10 cellular contexts compared by ENCODE assay signal in the genomic region with DNA sequence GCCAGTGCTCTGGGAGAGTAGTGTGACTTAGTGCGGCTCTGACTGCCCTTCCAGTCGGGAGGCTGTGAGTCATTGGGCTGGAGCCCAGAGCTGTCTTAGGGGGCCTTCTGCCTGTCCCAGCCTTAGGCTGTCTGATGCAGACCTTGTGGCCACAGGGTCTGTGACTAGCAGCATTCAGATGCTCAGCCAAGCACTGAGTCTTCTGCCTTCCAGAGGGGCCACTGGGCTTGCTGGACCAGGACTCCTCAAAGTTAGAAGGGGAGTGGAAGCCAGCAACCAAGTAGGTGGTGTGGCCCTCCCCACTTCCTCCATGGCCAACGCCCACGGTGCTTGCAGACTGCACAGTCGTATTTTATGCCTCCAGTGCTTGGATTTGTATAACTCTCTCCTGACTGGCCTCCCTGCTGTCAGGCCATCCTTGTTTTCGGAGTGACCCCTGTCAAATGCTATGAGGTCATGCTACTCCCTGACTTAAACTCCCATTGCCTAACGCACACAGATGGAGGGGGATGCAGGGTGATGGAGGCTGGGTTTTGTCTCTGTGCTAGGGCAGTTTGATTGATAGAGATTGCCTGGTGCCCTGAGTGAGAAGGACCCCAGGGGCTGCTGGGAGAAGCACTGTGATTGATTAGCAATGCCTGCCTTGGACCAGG. TPM values are rescaled to one million over a fixed set of nuclear protein-coding genes. Genes with fewer than 3 reads are reported as not detected.
DNase-seq lines count a peak whose midpoint lies in the region; ATAC-seq and TF ChIP-seq lines count a peak whose summit lies in the region.
"Had no signal": no experiment of that assay in that cellular context is flagged by ENCODE, and none has a peak within 500 bp of the region (broad histone marks: within the 10 kb centered on the region; RNA-seq: fewer than 3 reads in every experiment).

No MANE protein-coding gene starts in this region.

- H3K27ac ChIP-seq in heart left ventricle = peak overlapping the region in 5 of 12 donors; percentile 19 to 62 (median 40)
- H3K27ac ChIP-seq in gastrocnemius medialis = peak overlapping the region in 1 of 4 donors; percentile 25

- CTCF ChIA-PET in WTC11 (lab: Charles Lee) = interaction anchor here (1.1 to 1.8 kb wide), 2 partner anchors 36 to 37 kb away, joined by 3 to 5 read pairs; partner anchors contain the start of gene GLI2

- H3K4me1 ChIP-seq in heart left ventricle (peaks cover 0 to 28% (median 0%) of the 10 kb centered on the region in 12 donors), gastrocnemius medialis (no peaks in the 10 kb centered on the region)

- intact Hi-C loops in heart left ventricle (cut with DNase I) = no loop called here
- intact Hi-C loops in gastrocnemius medialis (cut with DNase I; ENCODE audit: low total_unique reads) = no loop called here

- in situ Hi-C loops in gastrocnemius medialis (cut with MboI; ENCODE audit: low sequenced_read_pairs in 4 of 4) = no loop called here

- TF ChIP-seq CTCF in WTC11 (IDR thresholded peaks at IDR 0.05) (no peak), heart left ventricle (IDR thresholded peaks at IDR 0.05) (no peak), gastrocnemius medialis (IDR thresholded peaks at IDR 0.05 in 4 of 5, conservative IDR thresholded peaks at IDR 0.05 in 1 of 5) (no peak)

- 51 to 78% (median 63%) methylated on average over 6 to 7 of the region's 7 CpGs for WGBS in heart left ventricle, 4 donors

- H3K4me3 Mint-ChIP-seq in WTC11 = no peak overlapping the region

- H3K36me3 Mint-ChIP-seq in WTC11 = no peaks in the 10 kb centered on the region

- peak overlapping the region; percentile 77 for H3K27ac Mint-ChIP-seq in WTC11

- ATAC-seq in WTC11 (no peak), heart left ventricle (peak; percentile 74 to 89 (median 77)), gastrocnemius medialis (peak; percentile 44 to 72), HG02973 (IDR thresholded peaks at IDR 0.05; ENCODE audit: unreplicated experiment) (no peak)

- peaks cover 77% of the 10 kb centered on the region for H3K4me1 Mint-ChIP-seq in WTC11

- H3K4me3 ChIP-seq in heart left ventricle (no peak overlapping the region), gastrocnemius medialis (no peak overlapping the region)

- DNase-seq in GM04504 (ENCODE audit: low read depth) (peak; percentile 86), WTC11 (ENCODE audit: low spot score) (no peak), heart left ventricle (peak in 4 of 5 donors; percentile 44 to 80 (median 78)), gastrocnemius medialis (peak in 1 of 2 donors; percentile 31), NCI-H2171 treated with DMSO at 0.1 percent for 48 hours (lab: John Stamatoyannopoulos, UW) (no peak)
- no peak for DNase-seq in activated CD4-positive, alpha-beta T cell treated with anti-CD3 and anti-CD28 coated beads, Interleukin-2, amount 50 U/mL, for 48 hours
- DNase-seq in activated CD4-positive, CD25-positive, alpha-beta regulatory T cell (lab: John Stamatoyannopoulos, UW) = no peak
- DNase-seq: activated naive CD4-positive, alpha-beta T cell; GF-D8 had no signal

- POLR2A ChIA-PET in WTC11 (lab: Charles Lee) = no interaction called here

- no peaks in the 10 kb centered on the region for H3K9me3 ChIP-seq in heart left ventricle
- no peaks in the 10 kb centered on the region for H3K9me3 ChIP-seq in gastrocnemius medialis

- H3K27me3 ChIP-seq in heart left ventricle = peaks cover 0 to 3% (median 0%) of the 10 kb centered on the region in 9 donors
- H3K27me3 ChIP-seq in gastrocnemius medialis = no peaks in the 10 kb centered on the region

- H3K27me3 Mint-ChIP-seq in WTC11 (ENCODE audit: low read depth) = no peaks in the 10 kb centered on the region

- H3K9me3 Mint-ChIP-seq in WTC11 = no peaks in the 10 kb centered on the region

- H3K36me3 ChIP-seq in heart left ventricle = no peaks in the 10 kb centered on the region
- H3K36me3 ChIP-seq in gastrocnemius medialis = no peaks in the 10 kb centered on the region

- TF ChIP-seq POLR2A in heart left ventricle (IDR thresholded peaks at IDR 0.05) = no peak
- no peak for TF ChIP-seq POLR2A in gastrocnemius medialis (IDR thresholded peaks at IDR 0.05)

TF ChIP-seq in WTC11, 78 proteins besides CTCF, POLR2A, EP300 and RAD21:
- TF ChIP-seq NR1H2 (CRISPR knock-in tag; IDR thresholded peaks at IDR 0.05) (no peak), ZMAT4 (CRISPR knock-in tag; IDR thresholded peaks at IDR 0.05) (no peak), ZNF317 (CRISPR knock-in tag; IDR thresholded peaks at IDR 0.05; ENCODE audit: borderline replicate concordance, low read depth) (no peak), HMGA2 (CRISPR knock-in tag; IDR thresholded peaks at IDR 0.05) (no peak), ZNF396 (CRISPR knock-in tag; IDR thresholded peaks at IDR 0.05; ENCODE audit: borderline replicate concordance) (no peak), ZNF219 (CRISPR knock-in tag; IDR thresholded peaks at IDR 0.05; ENCODE audit: borderline replicate concordance) (no peak), NFE2L1 (CRISPR knock-in tag; IDR thresholded peaks at IDR 0.05) (no peak), ESRRA (CRISPR knock-in tag; IDR thresholded peaks at IDR 0.05; ENCODE audit: borderline replicate concordance) (no peak), ETV6 (CRISPR knock-in tag; IDR thresholded peaks at IDR 0.05) (no peak), ZNF423 (CRISPR knock-in tag; IDR thresholded peaks at IDR 0.05) (no peak)
- TF ChIP-seq, protein P1, sequence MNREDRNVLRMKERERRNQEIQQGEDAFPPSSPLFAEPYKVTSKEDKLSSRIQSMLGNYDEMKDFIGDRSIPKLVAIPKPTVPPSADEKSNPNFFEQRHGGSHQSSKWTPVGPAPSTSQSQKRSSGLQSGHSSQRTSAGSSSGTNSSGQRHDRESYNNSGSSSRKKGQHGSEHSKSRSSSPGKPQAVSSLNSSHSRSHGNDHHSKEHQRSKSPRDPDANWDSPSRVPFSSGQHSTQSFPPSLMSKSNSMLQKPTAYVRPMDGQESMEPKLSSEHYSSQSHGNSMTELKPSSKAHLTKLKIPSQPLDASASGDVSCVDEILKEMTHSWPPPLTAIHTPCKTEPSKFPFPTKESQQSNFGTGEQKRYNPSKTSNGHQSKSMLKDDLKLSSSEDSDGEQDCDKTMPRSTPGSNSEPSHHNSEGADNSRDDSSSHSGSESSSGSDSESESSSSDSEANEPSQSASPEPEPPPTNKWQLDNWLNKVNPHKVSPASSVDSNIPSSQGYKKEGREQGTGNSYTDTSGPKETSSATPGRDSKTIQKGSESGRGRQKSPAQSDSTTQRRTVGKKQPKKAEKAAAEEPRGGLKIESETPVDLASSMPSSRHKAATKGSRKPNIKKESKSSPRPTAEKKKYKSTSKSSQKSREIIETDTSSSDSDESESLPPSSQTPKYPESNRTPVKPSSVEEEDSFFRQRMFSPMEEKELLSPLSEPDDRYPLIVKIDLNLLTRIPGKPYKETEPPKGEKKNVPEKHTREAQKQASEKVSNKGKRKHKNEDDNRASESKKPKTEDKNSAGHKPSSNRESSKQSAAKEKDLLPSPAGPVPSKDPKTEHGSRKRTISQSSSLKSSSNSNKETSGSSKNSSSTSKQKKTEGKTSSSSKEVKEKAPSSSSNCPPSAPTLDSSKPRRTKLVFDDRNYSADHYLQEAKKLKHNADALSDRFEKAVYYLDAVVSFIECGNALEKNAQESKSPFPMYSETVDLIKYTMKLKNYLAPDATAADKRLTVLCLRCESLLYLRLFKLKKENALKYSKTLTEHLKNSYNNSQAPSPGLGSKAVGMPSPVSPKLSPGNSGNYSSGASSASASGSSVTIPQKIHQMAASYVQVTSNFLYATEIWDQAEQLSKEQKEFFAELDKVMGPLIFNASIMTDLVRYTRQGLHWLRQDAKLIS (CRISPR knock-in tag; IDR thresholded peaks at IDR 0.05; ENCODE audit: borderline replicate concordance) = no peak
- TF ChIP-seq, protein P2, sequence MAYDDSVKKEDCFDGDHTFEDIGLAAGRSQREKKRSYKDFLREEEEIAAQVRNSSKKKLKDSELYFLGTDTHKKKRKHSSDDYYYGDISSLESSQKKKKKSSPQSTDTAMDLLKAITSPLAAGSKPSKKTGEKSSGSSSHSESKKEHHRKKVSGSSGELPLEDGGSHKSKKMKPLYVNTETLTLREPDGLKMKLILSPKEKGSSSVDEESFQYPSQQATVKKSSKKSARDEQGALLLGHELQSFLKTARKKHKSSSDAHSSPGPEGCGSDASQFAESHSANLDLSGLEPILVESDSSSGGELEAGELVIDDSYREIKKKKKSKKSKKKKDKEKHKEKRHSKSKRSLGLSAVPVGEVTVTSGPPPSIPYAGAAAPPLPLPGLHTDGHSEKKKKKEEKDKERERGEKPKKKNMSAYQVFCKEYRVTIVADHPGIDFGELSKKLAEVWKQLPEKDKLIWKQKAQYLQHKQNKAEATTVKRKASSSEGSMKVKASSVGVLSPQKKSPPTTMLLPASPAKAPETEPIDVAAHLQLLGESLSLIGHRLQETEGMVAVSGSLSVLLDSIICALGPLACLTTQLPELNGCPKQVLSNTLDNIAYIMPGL (CRISPR knock-in tag; IDR thresholded peaks at IDR 0.05) = no peak
- TF ChIP-seq, protein P3, sequence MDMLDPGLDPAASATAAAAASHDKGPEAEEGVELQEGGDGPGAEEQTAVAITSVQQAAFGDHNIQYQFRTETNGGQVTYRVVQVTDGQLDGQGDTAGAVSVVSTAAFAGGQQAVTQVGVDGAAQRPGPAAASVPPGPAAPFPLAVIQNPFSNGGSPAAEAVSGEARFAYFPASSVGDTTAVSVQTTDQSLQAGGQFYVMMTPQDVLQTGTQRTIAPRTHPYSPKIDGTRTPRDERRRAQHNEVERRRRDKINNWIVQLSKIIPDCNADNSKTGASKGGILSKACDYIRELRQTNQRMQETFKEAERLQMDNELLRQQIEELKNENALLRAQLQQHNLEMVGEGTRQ (CRISPR knock-in tag; IDR thresholded peaks at IDR 0.05) = no peak

RNA-seq across cellular contexts. Expression of gene GLI2, which starts 36.0 kb away (rescaled TPM):
- 45.9 to 60.9 TPM (median 48.6 TPM) in 3 replicates for total RNA-seq in WTC11 (2021)
- total RNA-seq in heart left ventricle = 1 to 10 TPM in 5 of 9 donors, under 1 TPM in 4; 0.67 to 4.1 (median 1.0) TPM
- polyA plus RNA-seq in heart left ventricle = 1 to 10 TPM in 1 of 2 donors, under 1 TPM in 1; 0.30 to 1.4 TPM
- under 1 TPM; 0.27 to 0.49 (median 0.29) TPM for total RNA-seq in gastrocnemius medialis

Comparison
In these comparisons a context has a peak if more than half of its experiments do, and no peak if none do; other contexts are left out.
1. DNase-seq: peak in GM04504 (single experiment) and heart left ventricle (4 of 5); none in WTC11 (single experiment), activated CD4-positive, alpha-beta T cell treated with anti-CD3 and anti-CD28 coated beads, Interleukin-2, amount 50 U/mL, for 48 hours (0 of 2), activated CD4-positive, CD25-positive, alpha-beta regulatory T cell (0 of 4) and NCI-H2171 treated with DMSO at 0.1 percent for 48 hours (single experiment).
2. ATAC-seq: peak in heart left ventricle (4 of 4) and gastrocnemius medialis (2 of 2); none in WTC11 (single experiment) and HG02973 (single experiment).